ENCODE assay signal across 1 cellular context in the genomic region with DNA sequence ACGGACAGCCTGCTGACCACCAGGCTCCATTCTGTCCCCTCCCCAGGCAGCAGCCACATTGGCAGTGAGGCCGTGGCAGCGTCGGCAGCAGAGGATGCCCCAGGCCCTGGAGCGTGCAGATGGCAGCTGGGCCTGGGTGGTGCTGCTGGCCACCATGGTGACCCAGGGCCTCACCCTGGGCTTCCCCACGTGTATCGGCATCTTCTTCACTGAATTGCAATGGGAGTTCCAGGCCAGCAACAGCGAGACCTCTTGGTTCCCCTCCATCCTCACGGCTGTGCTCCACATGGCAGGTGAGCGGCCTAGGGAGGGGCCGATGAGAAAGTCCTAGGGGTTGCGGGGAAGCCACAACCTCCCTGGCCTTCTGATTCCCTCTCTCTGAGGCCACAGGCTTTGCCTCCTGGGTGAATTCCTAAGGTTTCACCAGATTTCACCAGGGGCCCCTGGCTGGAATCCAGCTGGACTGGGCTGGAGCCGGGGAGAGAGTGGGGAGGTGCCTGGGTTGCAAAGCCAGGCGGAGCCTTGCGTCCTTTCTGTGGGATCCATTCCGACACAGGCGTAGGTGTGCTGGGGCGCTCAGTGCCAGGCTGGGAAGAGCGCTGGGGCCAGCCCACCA.
TF ChIP-seq lines count a peak whose summit lies in the region.

No MANE protein-coding gene starts in this region.

TF ChIP-seq in HepG2, 621 proteins besides CTCF, POLR2A, EP300 and RAD21 (continues in another document):
- TF ChIP-seq PATZ1 (CRISPR knock-in tag; IDR thresholded peaks at IDR 0.05), result 0 out of 2 replicates have a peak, but pooled peaks have one; percentile 18
- no peak for TF ChIP-seq ZNF558 (CRISPR knock-in tag; IDR thresholded peaks at IDR 0.05; ENCODE audit: borderline replicate concordance)
- TF ChIP-seq RBFOX2 (IDR thresholded peaks at IDR 0.05; ENCODE audit: low read depth, low read length), result 0 out of 2 replicates have a peak, but pooled peaks have one; percentile 22
- TF ChIP-seq ZNF3 (CRISPR knock-in tag; IDR thresholded peaks at IDR 0.05), result no peak
- no peak for TF ChIP-seq CREB3 (CRISPR knock-in tag; IDR thresholded peaks at IDR 0.05)
- TF ChIP-seq, protein P1, sequence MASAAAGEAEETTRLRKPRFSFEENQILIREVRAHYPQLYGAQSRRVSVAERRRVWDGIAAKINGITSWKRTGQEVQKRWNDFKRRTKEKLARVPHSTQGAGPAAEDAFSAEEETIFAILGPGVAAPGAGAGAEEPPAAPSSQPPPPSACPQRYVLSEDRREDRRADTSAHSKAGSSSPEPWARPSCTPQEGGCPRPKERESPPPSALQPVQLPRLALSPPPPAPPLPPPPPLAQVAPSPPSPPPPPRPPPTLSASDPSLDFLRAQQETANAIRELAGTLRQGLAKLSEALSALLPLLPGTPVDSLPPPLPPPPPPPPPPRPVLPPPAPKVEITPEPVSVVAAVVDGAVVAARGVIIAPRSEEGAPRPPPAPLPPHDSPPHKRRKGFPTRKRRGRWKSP (CRISPR knock-in tag; IDR thresholded peaks at IDR 0.05), result no peak
- TF ChIP-seq SAP130 (CRISPR knock-in tag; IDR thresholded peaks at IDR 0.05; ENCODE audit: low read depth), result peak; percentile 33; the same call in 1 of the 2 replicates
- peak; percentile 92 for TF ChIP-seq ZBTB34 (CRISPR knock-in tag; IDR thresholded peaks at IDR 0.05)
- no peak for TF ChIP-seq ZNF598 (CRISPR knock-in tag; IDR thresholded peaks at IDR 0.05; ENCODE audit: borderline replicate concordance)
- 0 out of 2 replicates have a peak, but pooled peaks have one; percentile 12 for TF ChIP-seq SIN3A (IDR thresholded peaks at IDR 0.05; ENCODE audit: borderline replicate concordance, low read depth, low read length)
- no peak for TF ChIP-seq CREM (IDR thresholded peaks at IDR 0.05)
- no peak for TF ChIP-seq CREM (CRISPR knock-in tag; IDR thresholded peaks at IDR 0.05)
- TF ChIP-seq, protein P2, sequence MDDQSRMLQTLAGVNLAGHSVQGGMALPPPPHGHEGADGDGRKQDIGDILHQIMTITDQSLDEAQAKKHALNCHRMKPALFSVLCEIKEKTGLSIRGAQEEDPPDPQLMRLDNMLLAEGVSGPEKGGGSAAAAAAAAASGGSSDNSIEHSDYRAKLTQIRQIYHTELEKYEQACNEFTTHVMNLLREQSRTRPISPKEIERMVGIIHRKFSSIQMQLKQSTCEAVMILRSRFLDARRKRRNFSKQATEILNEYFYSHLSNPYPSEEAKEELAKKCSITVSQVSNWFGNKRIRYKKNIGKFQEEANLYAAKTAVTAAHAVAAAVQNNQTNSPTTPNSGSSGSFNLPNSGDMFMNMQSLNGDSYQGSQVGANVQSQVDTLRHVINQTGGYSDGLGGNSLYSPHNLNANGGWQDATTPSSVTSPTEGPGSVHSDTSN (CRISPR knock-in tag; IDR thresholded peaks at IDR 0.05; ENCODE audit: borderline replicate concordance), result no peak
- no peak for TF ChIP-seq EHMT2 (IDR thresholded peaks at IDR 0.05; ENCODE audit: borderline replicate concordance, low read depth, low read length)
- TF ChIP-seq PRPF4 (IDR thresholded peaks at IDR 0.05; ENCODE audit: low read depth, low read length, poor library complexity, severe bottlenecking), result no peak
- TF ChIP-seq, protein P3, sequence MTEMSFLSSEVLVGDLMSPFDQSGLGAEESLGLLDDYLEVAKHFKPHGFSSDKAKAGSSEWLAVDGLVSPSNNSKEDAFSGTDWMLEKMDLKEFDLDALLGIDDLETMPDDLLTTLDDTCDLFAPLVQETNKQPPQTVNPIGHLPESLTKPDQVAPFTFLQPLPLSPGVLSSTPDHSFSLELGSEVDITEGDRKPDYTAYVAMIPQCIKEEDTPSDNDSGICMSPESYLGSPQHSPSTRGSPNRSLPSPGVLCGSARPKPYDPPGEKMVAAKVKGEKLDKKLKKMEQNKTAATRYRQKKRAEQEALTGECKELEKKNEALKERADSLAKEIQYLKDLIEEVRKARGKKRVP (CRISPR knock-in tag; IDR thresholded peaks at IDR 0.05), result no peak
- TF ChIP-seq MYC (CRISPR knock-in tag; IDR thresholded peaks at IDR 0.05; ENCODE audit: borderline replicate concordance), result peak; percentile 29; the same call in 1 of the 2 replicates
- TF ChIP-seq PITX1 (CRISPR knock-in tag; IDR thresholded peaks at IDR 0.05), result no peak
- TF ChIP-seq, protein P4, sequence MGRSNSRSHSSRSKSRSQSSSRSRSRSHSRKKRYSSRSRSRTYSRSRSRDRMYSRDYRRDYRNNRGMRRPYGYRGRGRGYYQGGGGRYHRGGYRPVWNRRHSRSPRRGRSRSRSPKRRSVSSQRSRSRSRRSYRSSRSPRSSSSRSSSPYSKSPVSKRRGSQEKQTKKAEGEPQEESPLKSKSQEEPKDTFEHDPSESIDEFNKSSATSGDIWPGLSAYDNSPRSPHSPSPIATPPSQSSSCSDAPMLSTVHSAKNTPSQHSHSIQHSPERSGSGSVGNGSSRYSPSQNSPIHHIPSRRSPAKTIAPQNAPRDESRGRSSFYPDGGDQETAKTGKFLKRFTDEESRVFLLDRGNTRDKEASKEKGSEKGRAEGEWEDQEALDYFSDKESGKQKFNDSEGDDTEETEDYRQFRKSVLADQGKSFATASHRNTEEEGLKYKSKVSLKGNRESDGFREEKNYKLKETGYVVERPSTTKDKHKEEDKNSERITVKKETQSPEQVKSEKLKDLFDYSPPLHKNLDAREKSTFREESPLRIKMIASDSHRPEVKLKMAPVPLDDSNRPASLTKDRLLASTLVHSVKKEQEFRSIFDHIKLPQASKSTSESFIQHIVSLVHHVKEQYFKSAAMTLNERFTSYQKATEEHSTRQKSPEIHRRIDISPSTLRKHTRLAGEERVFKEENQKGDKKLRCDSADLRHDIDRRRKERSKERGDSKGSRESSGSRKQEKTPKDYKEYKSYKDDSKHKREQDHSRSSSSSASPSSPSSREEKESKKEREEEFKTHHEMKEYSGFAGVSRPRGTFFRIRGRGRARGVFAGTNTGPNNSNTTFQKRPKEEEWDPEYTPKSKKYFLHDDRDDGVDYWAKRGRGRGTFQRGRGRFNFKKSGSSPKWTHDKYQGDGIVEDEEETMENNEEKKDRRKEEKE (IDR thresholded peaks at IDR 0.05), result no peak
- TF ChIP-seq ZNF230 (CRISPR knock-in tag; IDR thresholded peaks at IDR 0.05), result no peak
- no peak for TF ChIP-seq MTF2 (CRISPR knock-in tag; IDR thresholded peaks at IDR 0.05; ENCODE audit: borderline replicate concordance)
- no peak for TF ChIP-seq GRHL1 (CRISPR knock-in tag; conservative IDR thresholded peaks at IDR 0.05)
- TF ChIP-seq ZNF768 (CRISPR knock-in tag; IDR thresholded peaks at IDR 0.05), result peak; percentile 15; the same call in 1 of the 2 replicates
- no peak for TF ChIP-seq CSRNP1 (CRISPR knock-in tag; IDR thresholded peaks at IDR 0.05)
- peak; percentile 56 for TF ChIP-seq ZBTB38 (CRISPR knock-in tag; IDR thresholded peaks at IDR 0.05)
- TF ChIP-seq ZNF891 (CRISPR knock-in tag; IDR thresholded peaks at IDR 0.05), result peak; percentile 32; the same call in 1 of the 2 replicates
- no peak for TF ChIP-seq ZKSCAN5 (CRISPR knock-in tag; IDR thresholded peaks at IDR 0.05)
- TF ChIP-seq XBP1 (CRISPR knock-in tag; IDR thresholded peaks at IDR 0.05), result no peak
- TF ChIP-seq FOXC1 (CRISPR knock-in tag; IDR thresholded peaks at IDR 0.05; ENCODE audit: borderline replicate concordance), result 0 out of 2 replicates have a peak, but pooled peaks have one; percentile 12
- TF ChIP-seq TEAD3 (CRISPR knock-in tag; optimal IDR thresholded peaks at IDR 0.05; ENCODE audit: borderline replicate concordance), result peak; percentile 29
- TF ChIP-seq, protein P5, sequence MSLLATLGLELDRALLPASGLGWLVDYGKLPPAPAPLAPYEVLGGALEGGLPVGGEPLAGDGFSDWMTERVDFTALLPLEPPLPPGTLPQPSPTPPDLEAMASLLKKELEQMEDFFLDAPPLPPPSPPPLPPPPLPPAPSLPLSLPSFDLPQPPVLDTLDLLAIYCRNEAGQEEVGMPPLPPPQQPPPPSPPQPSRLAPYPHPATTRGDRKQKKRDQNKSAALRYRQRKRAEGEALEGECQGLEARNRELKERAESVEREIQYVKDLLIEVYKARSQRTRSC (CRISPR knock-in tag; IDR thresholded peaks at IDR 0.05; ENCODE audit: low read depth), result no peak
- TF ChIP-seq AGO2 (optimal IDR thresholded peaks at IDR 0.05; ENCODE audit: low read depth, low read length), result peak; percentile 41
- TF ChIP-seq ZBED4 (CRISPR knock-in tag; IDR thresholded peaks at IDR 0.05; ENCODE audit: borderline replicate concordance), result no peak
- no peak for TF ChIP-seq ZNF543 (CRISPR knock-in tag; IDR thresholded peaks at IDR 0.05)
